9 cellular contexts compared by ENCODE assay signal in the genomic region with DNA sequence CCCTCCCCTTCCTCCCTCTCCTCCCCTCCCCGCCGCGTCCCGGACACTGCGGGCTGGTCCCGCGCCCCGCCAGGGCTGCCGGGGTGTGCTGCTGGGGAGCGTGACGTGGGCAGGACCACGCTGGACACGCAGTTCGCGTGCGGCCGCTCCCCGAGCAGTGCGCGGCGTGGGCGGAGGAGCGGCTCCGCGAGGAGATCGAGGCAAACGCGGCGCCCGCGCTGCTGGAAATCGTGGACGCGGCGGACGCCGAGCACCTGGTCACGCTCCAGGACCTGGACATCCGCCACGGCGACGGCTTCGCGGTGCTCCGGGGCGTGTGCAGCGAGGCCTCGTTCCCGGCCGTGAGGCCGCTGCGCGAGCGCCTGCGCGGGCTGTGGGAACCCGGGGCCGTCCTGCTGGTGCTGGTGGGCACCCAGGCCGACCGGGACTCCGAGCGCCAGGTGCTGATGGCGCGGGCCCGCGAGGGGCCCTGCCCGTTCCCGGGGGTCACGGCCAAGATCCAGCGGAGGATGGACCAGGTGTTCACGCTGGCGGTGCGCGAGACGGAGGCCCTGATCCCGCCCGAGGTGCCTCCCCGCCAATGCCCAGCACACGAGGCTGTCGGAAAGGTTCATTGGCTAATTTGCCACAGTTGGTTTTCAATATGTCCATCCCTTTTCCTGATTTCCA.
DNase-seq lines count a peak whose midpoint lies in the region; ATAC-seq and TF ChIP-seq lines count a peak whose summit lies in the region.
"Had no signal": no experiment of that assay in that cellular context is flagged by ENCODE, and none has a peak within 500 bp of the region (broad histone marks: within the 10 kb centered on the region; RNA-seq: fewer than 3 reads in every experiment).

No MANE protein-coding gene starts in this region.

- H3K36me3 ChIP-seq in esophagus muscularis mucosa: no peaks in the 10 kb centered on the region
- no peaks in the 10 kb centered on the region for H3K36me3 ChIP-seq in mucosa of rectum (ENCODE audit: control insufficient read depth in 2 of 2, insufficient read depth in 2 of 2, low read length in 2 of 2)
- no peaks in the 10 kb centered on the region for H3K36me3 ChIP-seq in urinary bladder (ENCODE audit: insufficient read depth)

- TF ChIP-seq EP300 in esophagus muscularis mucosa (IDR thresholded peaks at IDR 0.05): no peak

- H3K9me3 ChIP-seq in esophagus muscularis mucosa (peaks cover 0 to 11% (median 11%) of the 10 kb centered on the region in 4 donors), mucosa of rectum (ENCODE audit: control insufficient read depth in 2 of 2, low read length in 2 of 2) (peaks cover 0 to 5% of the 10 kb centered on the region in 2 donors)

- TF ChIP-seq POLR2A in esophagus muscularis mucosa (IDR thresholded peaks at IDR 0.05; ENCODE audit: low read depth): peak; percentile 56

- peak overlapping the region in 1 of 2 donors; percentile 64 for H3K9ac ChIP-seq in mucosa of rectum (ENCODE audit: low read depth in 1 of 2, low read length in 2 of 2)
- H3K9ac ChIP-seq: BLaER1 had no signal

- peaks cover 0 to 30% (median 0%) of the 10 kb centered on the region in 4 donors for H3K27me3 ChIP-seq in esophagus muscularis mucosa
- H3K27me3 ChIP-seq in mucosa of rectum (ENCODE audit: control insufficient read depth in 2 of 2, insufficient read depth in 2 of 2, low read length in 2 of 2): peaks cover 0 to 4% of the 10 kb centered on the region in 2 donors
- H3K27me3 ChIP-seq: BLaER1 had no signal

- H3K4me1 ChIP-seq in esophagus muscularis mucosa (peaks cover 6 to 23% (median 20%) of the 10 kb centered on the region in 4 donors), mucosa of rectum (ENCODE audit: control insufficient read depth in 2 of 2, insufficient read depth in 2 of 2, low read length in 2 of 2) (peaks cover 0 to 2% of the 10 kb centered on the region in 2 donors), urinary bladder (ENCODE audit: insufficient read depth) (no peaks in the 10 kb centered on the region)
- H3K4me1 ChIP-seq: BLaER1 had no signal

- ATAC-seq in GM18511 (IDR thresholded peaks at IDR 0.05; ENCODE audit: unreplicated experiment) (no peak), GM18873 (IDR thresholded peaks at IDR 0.05; ENCODE audit: low FRiP score, unreplicated experiment) (no peak), GM19328 (IDR thresholded peaks at IDR 0.05; ENCODE audit: unreplicated experiment) (no peak)

- H3K27ac ChIP-seq in esophagus muscularis mucosa (replicated peaks in 1 of 4) (peak overlapping the region; percentile 74 to 86 (median 80)), mucosa of rectum (ENCODE audit: low read depth in 2 of 2, low read length in 2 of 2) (peak overlapping the region; percentile 74 to 75), urinary bladder (ENCODE audit: low read depth) (peak overlapping the region; percentile 89)
- H3K27ac ChIP-seq: BLaER1 had no signal

- 8% methylated on average over 35 of the region's 80 CpGs for WGBS in esophagus muscularis mucosa
- WGBS in urinary bladder: 4% methylated on average over 80 of the region's 80 CpGs

- intact Hi-C loops in esophagus muscularis mucosa (cut with DNase I): no loop called here

- H3K4me3 ChIP-seq in esophagus muscularis mucosa (peak overlapping the region; percentile 52 to 69 (median 60)), mucosa of rectum (ENCODE audit: low read length in 2 of 2) (peak overlapping the region; percentile 44 to 50), urinary bladder (ENCODE audit: low read depth, low read length) (peak overlapping the region; percentile 43)
- H3K4me3 ChIP-seq: BLaER1 had no signal

- TF ChIP-seq CTCF in esophagus muscularis mucosa (IDR thresholded peaks at IDR 0.05): no peak

- DNase-seq in NCI-H748 (lab: John Stamatoyannopoulos, UW; ENCODE audit: unreplicated experiment) (peak; percentile 64), NCI-H748 treated with DMSO at 0.1 percent for 48 hours (lab: John Stamatoyannopoulos, UW) (no peak), esophagus muscularis mucosa (ENCODE audit: extremely low spot score) (no peak)
